In the genomic region with DNA sequence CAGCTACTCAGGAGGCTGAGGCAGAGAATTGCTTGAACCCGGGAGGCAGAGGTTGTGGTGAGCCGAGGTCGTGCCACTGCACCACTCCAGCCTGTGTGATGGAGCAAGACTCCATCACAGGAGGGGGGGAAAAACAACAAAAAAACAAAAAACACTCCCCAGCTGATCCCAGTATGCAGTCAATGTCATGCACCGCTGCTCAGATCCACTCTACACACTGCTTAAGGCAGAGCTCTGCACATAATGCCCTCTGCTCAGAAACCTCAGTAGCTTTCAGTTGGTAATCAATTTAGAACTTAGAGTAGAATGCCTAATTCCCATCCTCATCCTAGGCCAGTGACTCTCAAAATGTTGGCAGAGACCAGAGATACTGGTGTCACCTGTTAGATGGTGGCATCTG, we compare ENCODE assay signal across 1 cellular context.
TF ChIP-seq lines count a peak whose summit lies in the region.

No MANE protein-coding gene starts in this region.

TF ChIP-seq in SK-N-SH, 30 proteins besides CTCF, POLR2A, EP300 and RAD21:
- TF ChIP-seq, protein P1, sequence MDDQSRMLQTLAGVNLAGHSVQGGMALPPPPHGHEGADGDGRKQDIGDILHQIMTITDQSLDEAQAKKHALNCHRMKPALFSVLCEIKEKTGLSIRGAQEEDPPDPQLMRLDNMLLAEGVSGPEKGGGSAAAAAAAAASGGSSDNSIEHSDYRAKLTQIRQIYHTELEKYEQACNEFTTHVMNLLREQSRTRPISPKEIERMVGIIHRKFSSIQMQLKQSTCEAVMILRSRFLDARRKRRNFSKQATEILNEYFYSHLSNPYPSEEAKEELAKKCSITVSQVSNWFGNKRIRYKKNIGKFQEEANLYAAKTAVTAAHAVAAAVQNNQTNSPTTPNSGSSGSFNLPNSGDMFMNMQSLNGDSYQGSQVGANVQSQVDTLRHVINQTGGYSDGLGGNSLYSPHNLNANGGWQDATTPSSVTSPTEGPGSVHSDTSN (IDR thresholded peaks at IDR 0.05), result no peak
- TF ChIP-seq TCF12 (IDR thresholded peaks at IDR 0.05) (no peak), SIN3A (IDR thresholded peaks at IDR 0.05; ENCODE audit: borderline replicate concordance, low read depth, low read length) (no peak), RCOR1 (IDR thresholded peaks at IDR 0.05; ENCODE audit: low read length) (no peak), JUND (IDR thresholded peaks at IDR 0.05) (no peak), FOXM1 (IDR thresholded peaks at IDR 0.05; ENCODE audit: low read depth) (no peak), FOXJ3 (CRISPR knock-in tag; IDR thresholded peaks at IDR 0.05) (no peak), TAF1 (IDR thresholded peaks at IDR 0.05; ENCODE audit: borderline replicate concordance, low read depth, low read length) (no peak), FOSL2 (IDR thresholded peaks at IDR 0.05; ENCODE audit: borderline replicate concordance, low read depth) (no peak), RFX5 (IDR thresholded peaks at IDR 0.05; ENCODE audit: low read length) (no peak), TEAD4 (IDR thresholded peaks at IDR 0.05; ENCODE audit: borderline replicate concordance, insufficient read depth) (no peak), ELF1 (IDR thresholded peaks at IDR 0.05) (no peak), CHD2 (IDR thresholded peaks at IDR 0.05; ENCODE audit: low read length, partially characterized antibody) (no peak), POLR2AphosphoS5 (IDR thresholded peaks at IDR 0.05; ENCODE audit: low read depth, low read length) (no peak), GATA2 (CRISPR knock-in tag; IDR thresholded peaks at IDR 0.05) (no peak), NRF1 (IDR thresholded peaks at IDR 0.05; ENCODE audit: low read depth, low read length) (no peak)
- TF ChIP-seq, protein P2, sequence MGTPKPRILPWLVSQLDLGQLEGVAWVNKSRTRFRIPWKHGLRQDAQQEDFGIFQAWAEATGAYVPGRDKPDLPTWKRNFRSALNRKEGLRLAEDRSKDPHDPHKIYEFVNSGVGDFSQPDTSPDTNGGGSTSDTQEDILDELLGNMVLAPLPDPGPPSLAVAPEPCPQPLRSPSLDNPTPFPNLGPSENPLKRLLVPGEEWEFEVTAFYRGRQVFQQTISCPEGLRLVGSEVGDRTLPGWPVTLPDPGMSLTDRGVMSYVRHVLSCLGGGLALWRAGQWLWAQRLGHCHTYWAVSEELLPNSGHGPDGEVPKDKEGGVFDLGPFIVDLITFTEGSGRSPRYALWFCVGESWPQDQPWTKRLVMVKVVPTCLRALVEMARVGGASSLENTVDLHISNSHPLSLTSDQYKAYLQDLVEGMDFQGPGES (IDR thresholded peaks at IDR 0.05; ENCODE audit: low read depth, low read length), result no peak
